10 cellular contexts compared by ENCODE assay signal in genomic region chr11:43947003-43947500, GRCh38. TPM values are rescaled to one million over a fixed set of nuclear protein-coding genes. Genes with fewer than 3 reads are reported as not detected.
DNase-seq lines count a peak whose midpoint lies in the region; ATAC-seq and TF ChIP-seq lines count a peak whose summit lies in the region.
"Had no signal": no experiment of that assay in that cellular context is flagged by ENCODE, and none has a peak within 500 bp of the region (broad histone marks: within the 10 kb centered on the region; RNA-seq: fewer than 3 reads in every experiment).

No MANE protein-coding gene starts in this region.

- ATAC-seq in gastroesophageal sphincter = no peak
- ATAC-seq in HG02642 (IDR thresholded peaks at IDR 0.05; ENCODE audit: poor library complexity, unreplicated experiment) = no peak

- no peaks in the 10 kb centered on the region for H3K36me3 Mint-ChIP-seq in activated CD4-positive, alpha-beta memory T cell treated with anti-CD3 and anti-CD28 coated beads for 36 hours

- peak in 3 of 4 experiments; percentile 42 to 55 (median 45) for TF ChIP-seq CTCF in gastroesophageal sphincter (IDR thresholded peaks at IDR 0.05)
- TF ChIP-seq CTCF in tibial artery (IDR thresholded peaks at IDR 0.05) = peak; percentile 56 to 59

- H3K27me3 ChIP-seq in gastroesophageal sphincter (peaks cover 16% of the 10 kb centered on the region), tibial artery (no peaks in the 10 kb centered on the region)

- H3K4me3 ChIP-seq in gastroesophageal sphincter (no peak overlapping the region), tibial artery (no peak overlapping the region)
- H3K4me3 ChIP-seq: BLaER1 treated with 17β-estradiol and CSF1 and Interleukin-3, amounts not matched to agents 10 nM and 100 nM; lower lobe of right lung had no signal

- no peak for TF ChIP-seq POLR2A in gastroesophageal sphincter (IDR thresholded peaks at IDR 0.05)

- H3K36me3 ChIP-seq in gastroesophageal sphincter = no peaks in the 10 kb centered on the region
- H3K36me3 ChIP-seq in tibial artery = peaks cover 20 to 24% (median 22%) of the 10 kb centered on the region in 3 donors
- H3K36me3 ChIP-seq: BLaER1 treated with 17β-estradiol and CSF1 and Interleukin-3, amounts not matched to agents 10 nM and 100 nM; lower lobe of right lung had no signal

- H3K9me3 Mint-ChIP-seq in activated CD4-positive, alpha-beta memory T cell treated with anti-CD3 and anti-CD28 coated beads for 36 hours = no peaks in the 10 kb centered on the region

- in situ Hi-C loops in SK-MEL-5 (cut with HindIII; ENCODE audit: low pct_unique_long_range_greater_than_20kb, low sequenced_read_pairs) = no loop called here

- peaks cover 13% of the 10 kb centered on the region for H3K4me1 Mint-ChIP-seq in activated CD4-positive, alpha-beta memory T cell treated with anti-CD3 and anti-CD28 coated beads for 36 hours (ENCODE audit: low read depth)

- CTCF ChIA-PET in activated CD4-positive, alpha-beta memory T cell treated with anti-CD3 and anti-CD28 coated beads for 36 hours (lab: Charles Lee) = interaction anchor here (0.7 to 5.4 kb wide), 2 partner anchors 58 to 1366 kb away, joined by 3 to 55 read pairs; no protein-coding TSS in a partner anchor

- H3K9me3 ChIP-seq in gastroesophageal sphincter (no peaks in the 10 kb centered on the region), tibial artery (no peaks in the 10 kb centered on the region)
- H3K9me3 ChIP-seq: BLaER1 treated with 17β-estradiol and CSF1 and Interleukin-3, amounts not matched to agents 10 nM and 100 nM; lower lobe of right lung had no signal

- intact Hi-C loops in tibial artery (cut with DNase I; ENCODE audit: low total_unique reads) = loop anchor here (2.0 to 10.0 kb wide), 2 partner anchors 52 to 90 kb away; no protein-coding TSS in a partner anchor
- intact Hi-C loops in activated CD4-positive, alpha-beta memory T cell treated with anti-CD3 and anti-CD28 coated beads for 36 hours (cut with micrococcal nuclease) = loop anchor here (10.0 kb wide), 1 partner anchor 118 kb away; the partner anchor contains the start of gene ACCS

- no peak for TF ChIP-seq EP300 in gastroesophageal sphincter (IDR thresholded peaks at IDR 0.05)

- H3K4me3 Mint-ChIP-seq in activated CD4-positive, alpha-beta memory T cell treated with anti-CD3 and anti-CD28 coated beads for 36 hours = no peak overlapping the region

- POLR2A ChIA-PET in activated CD4-positive, alpha-beta memory T cell treated with anti-CD3 and anti-CD28 coated beads for 36 hours (lab: Charles Lee) = no interaction called here

- DNase-seq in NCI-H1694 treated with DMSO at 0.1 percent for 48 hours (lab: John Stamatoyannopoulos, UW) = peak; percentile 2
- DNase-seq in NCI-H1694 (lab: John Stamatoyannopoulos, UW) = no peak
- DNase-seq in SK-MEL-5 (ENCODE audit: low read depth, low spot score) = peak; percentile 79
- DNase-seq in tibial artery = peak; percentile 70 to 90
- DNase-seq in NCI-H446 treated with DMSO at 0.1 percent for 48 hours (lab: John Stamatoyannopoulos, UW) = no peak
- no peak for DNase-seq in activated CD4-positive, alpha-beta memory T cell treated with anti-CD3 and anti-CD28 coated beads for 36 hours
- DNase-seq: lower lobe of right lung had no signal

- H3K4me1 ChIP-seq in gastroesophageal sphincter (peaks cover 0 to 28% (median 5%) of the 10 kb centered on the region in 3 donors), tibial artery (peaks cover 0 to 44% (median 20%) of the 10 kb centered on the region in 4 donors)

- WGBS in gastroesophageal sphincter (ENCODE audit: low coverage in 1 of 2), 2 donors = 30% methylated on average over 4 of the region's 9 CpGs; no CpG with 5 or more reads in 1 of the 2 donors

- H3K27ac Mint-ChIP-seq in activated CD4-positive, alpha-beta memory T cell treated with anti-CD3 and anti-CD28 coated beads for 36 hours = no peak overlapping the region

- H3K27me3 Mint-ChIP-seq in activated CD4-positive, alpha-beta memory T cell treated with anti-CD3 and anti-CD28 coated beads for 36 hours = peaks cover 51% of the 10 kb centered on the region

- H3K27ac ChIP-seq in gastroesophageal sphincter (peak overlapping the region in 1 of 4 donors; percentile 26), tibial artery (peak overlapping the region; percentile 79 to 99)
- H3K27ac ChIP-seq: BLaER1 treated with 17β-estradiol and CSF1 and Interleukin-3, amounts not matched to agents 10 nM and 100 nM; lower lobe of right lung had no signal

RNA-seq across cellular contexts. Expression of gene C11orf96, which starts 4.6 kb away (rescaled TPM):
- 112 and 149 TPM in 2 replicates for total RNA-seq in SK-MEL-5 (2014; rRNA removed; shearing (Covaris generic))
- polyA plus RNA-seq in SK-MEL-5 (2015; cell fraction: cytosol; rRNA removed) = 110 and 137 TPM in 2 replicates
- 14.4 and 26.7 TPM in 2 replicates for polyA plus RNA-seq in SK-MEL-5 (2015; cell fraction: nucleus; rRNA removed)
- total RNA-seq in gastroesophageal sphincter = 100 to 1,000 TPM in 1 of 4 donors, 10 to 100 TPM in 3; 47.0 to 723 (median 71.2) TPM
- under 1 TPM in 1 of 2 experiments, not detected in 1; 0.21 TPM for total RNA-seq in activated CD4-positive, alpha-beta memory T cell treated with anti-CD3 and anti-CD28 coated beads for 36 hours

Comparison
In these comparisons a context has a peak if more than half of its experiments do, and no peak if none do; other contexts are left out.
1. DNase-seq: peak in NCI-H1694 treated with DMSO at 0.1 percent for 48 hours (single experiment), SK-MEL-5 (single experiment) and tibial artery (2 of 2); none in NCI-H1694 (single experiment), NCI-H446 treated with DMSO at 0.1 percent for 48 hours (single experiment) and activated CD4-positive, alpha-beta memory T cell treated with anti-CD3 and anti-CD28 coated beads for 36 hours (single experiment).
2. RNA of gene C11orf96, which starts 4.6 kb away (total RNA-seq): 112 to 149 TPM in SK-MEL-5 and 47.0 to 723 TPM in gastroesophageal sphincter; 0.21 TPM in activated CD4-positive, alpha-beta memory T cell treated with anti-CD3 and anti-CD28 coated beads for 36 hours; every median in the first group is over 10 times any median in the second.